ENCODE assay signal across 26 cellular contexts in genomic region chr3:14866627-14867026, GRCh38. TPM values are rescaled to one million over a fixed set of nuclear protein-coding genes. Genes with fewer than 3 reads are reported as not detected.
"Had no signal": no experiment of that assay in that cellular context is flagged by ENCODE, and none has a peak within 500 bp of the region (broad histone marks: within the 10 kb centered on the region; RNA-seq: fewer than 3 reads in every experiment).

No MANE protein-coding gene starts in this region.

- H3K4me1 Mint-ChIP-seq: mesothelial cell of epicardium had no signal

- H3K9me3 Mint-ChIP-seq: dendritic cell treated with granulocyte-macrophage colony-stimulating factor and Interleukin-4, amounts not matched to agents 40 ng/mL and 50 ng/mL, for 4 days; effector memory CD8-positive, alpha-beta T cell; endodermal cell; mesothelial cell of epicardium had no signal

- DNase-seq: colonic mucosa; cortex of kidney; effector CD8-positive, alpha-beta T cell; effector memory CD8-positive, alpha-beta T cell; endodermal cell; erythroblast; esophagus squamous epithelium; foreskin fibroblast; foreskin melanocyte; gastrocnemius medialis; glutamatergic neuron; head of caudate nucleus; heart right ventricle; hippocampal formation; left cardiac atrium; left lung; left ventricle myocardium superior; lower lobe of right lung; mesenchymal stem cell; mucosa of descending colon had no signal

- H3K27ac ChIP-seq: colonic mucosa, epithelial cell of prostate, esophagus squamous epithelium, gastrocnemius medialis, heart right ventricle, left lung, lower lobe of right lung had no signal

- H3K36me3 ChIP-seq: colonic mucosa, esophagus squamous epithelium, gastrocnemius medialis had no signal

- H3K36me3 Mint-ChIP-seq: mesothelial cell of epicardium had no signal

- H3K4me1 ChIP-seq: colonic mucosa had no signal

- H3K27me3 ChIP-seq: colonic mucosa, gastrocnemius medialis, left lung had no signal

- ATAC-seq: effector memory CD8-positive, alpha-beta T cell; esophagus mucosa; gastrocnemius medialis; heart right ventricle; left cardiac atrium; left lung; left ventricle myocardium superior; lower lobe of right lung; mucosa of descending colon had no signal

- H3K4me3 ChIP-seq: colonic mucosa, esophagus squamous epithelium, gastrocnemius medialis, heart right ventricle, left lung, lower lobe of right lung, mucosa of descending colon had no signal

- H3K27ac Mint-ChIP-seq: dendritic cell treated with granulocyte-macrophage colony-stimulating factor and Interleukin-4, amounts not matched to agents 40 ng/mL and 50 ng/mL, for 4 days; effector memory CD8-positive, alpha-beta T cell; endodermal cell; mesothelial cell of epicardium had no signal

- H3K4me3 Mint-ChIP-seq: dendritic cell treated with granulocyte-macrophage colony-stimulating factor and Interleukin-4, amounts not matched to agents 40 ng/mL and 50 ng/mL, for 4 days; effector memory CD8-positive, alpha-beta T cell; endodermal cell; mesothelial cell of epicardium had no signal

- H3K9me3 ChIP-seq: colonic mucosa, esophagus squamous epithelium, gastrocnemius medialis, heart right ventricle, left lung, lower lobe of right lung, mucosa of descending colon had no signal

RNA-seq across cellular contexts. Expression of gene FGD5, which starts 47.9 kb away (rescaled TPM):
- total RNA-seq: myocyte had no signal
- polyA plus RNA-seq: keratinocyte had no signal
